In genomic region chr15:69794643-69795461, GRCh38 we compare ENCODE assay signal across 12 cellular contexts.
DNase-seq lines count a peak whose midpoint lies in the region; ATAC-seq and TF ChIP-seq lines count a peak whose summit lies in the region.
"Had no signal": no experiment of that assay in that cellular context is flagged by ENCODE, and none has a peak within 500 bp of the region (broad histone marks: within the 10 kb centered on the region; RNA-seq: fewer than 3 reads in every experiment).

No MANE protein-coding gene starts in this region.

- POLR2A ChIA-PET in SK-N-SH (lab: Yijun Ruan, JAX) = no interaction called here

- H3K4me3 ChIP-seq in SK-N-SH (ENCODE audit: low read depth in 2 of 2, low read length in 1 of 2) = no peak overlapping the region
- no peak overlapping the region for H3K4me3 ChIP-seq in ovary
- H3K4me3 ChIP-seq: SK-N-MC had no signal

- no peak for TF ChIP-seq RAD21 in SK-N-SH (IDR thresholded peaks at IDR 0.05; ENCODE audit: low read length)

- no peaks in the 10 kb centered on the region for H3K9me3 Mint-ChIP-seq in glutamatergic neuron (ENCODE audit: unreplicated experiment)
- no peaks in the 10 kb centered on the region for H3K9me3 Mint-ChIP-seq in activated CD8-positive, alpha-beta memory T cell treated with anti-CD3 and anti-CD28 coated beads, Interleukin-2, amount 10 ng/mL, durations not matched to agents 7 days and 5 days (ENCODE audit: low read depth)

- H2AFZ ChIP-seq in SK-N-SH (ENCODE audit: low read depth) = peak overlapping the region; percentile 63; the same call in 1 of the 2 replicates

- ATAC-seq in activated CD8-positive, alpha-beta memory T cell treated with anti-CD3 and anti-CD28 coated beads, Interleukin-2, amount 10 ng/mL, durations not matched to agents 7 days and 5 days = no peak

- TF ChIP-seq CTCF in SK-N-SH (IDR thresholded peaks at IDR 0.05) = no peak
- no peak for TF ChIP-seq CTCF in ovary (IDR thresholded peaks at IDR 0.05)
- TF ChIP-seq CTCF in glutamatergic neuron (IDR thresholded peaks at IDR 0.05; ENCODE audit: partially characterized antibody, unreplicated experiment) = no peak

- no peaks in the 10 kb centered on the region for H3K27me3 Mint-ChIP-seq in glutamatergic neuron (ENCODE audit: unreplicated experiment)
- H3K27me3 Mint-ChIP-seq in activated CD8-positive, alpha-beta memory T cell treated with anti-CD3 and anti-CD28 coated beads, Interleukin-2, amount 10 ng/mL, durations not matched to agents 7 days and 5 days = peaks cover 4% of the 10 kb centered on the region

- TF ChIP-seq EP300 in SK-N-SH (IDR thresholded peaks at IDR 0.05; ENCODE audit: borderline replicate concordance in 1 of 2, low read depth in 1 of 2, low read length in 1 of 2) (no peak), ovary (IDR thresholded peaks at IDR 0.05) (no peak)

- H3K4me1 ChIP-seq in SK-N-SH (ENCODE audit: control insufficient read depth in 1 of 2, insufficient read depth in 2 of 2, low read depth in 1 of 2, low read length in 1 of 2) (peaks cover 0 to 3% of the 10 kb centered on the region in 2 experiments; a peak in 2 of 4 replicates), ovary (ENCODE audit: insufficient read depth) (peaks cover 14% of the 10 kb centered on the region)

- H3K79me2 ChIP-seq in SK-N-SH (ENCODE audit: insufficient read depth) = no peaks in the 10 kb centered on the region

- H3F3A ChIP-seq in SK-N-SH (replicated peaks; ENCODE audit: insufficient read depth) = peaks cover 5% of the 10 kb centered on the region

- H3K4me2 ChIP-seq in SK-N-SH = peak overlapping the region; percentile 53

- H3K27ac Mint-ChIP-seq in glutamatergic neuron (ENCODE audit: unreplicated experiment) = no peak overlapping the region
- H3K27ac Mint-ChIP-seq in activated CD8-positive, alpha-beta memory T cell treated with anti-CD3 and anti-CD28 coated beads, Interleukin-2, amount 10 ng/mL, durations not matched to agents 7 days and 5 days = no peak overlapping the region
- H3K27ac Mint-ChIP-seq: activated T-helper 1 cell treated with anti-CD3 and anti-CD28 coated beads, Interleukin-12 subunit alpha, Interleukin-12 subunit beta, Interleukin-2, Interleukin-4 antibody, amounts not matched to agents 30 ng/mL and 10 ng/mL and 1 ng/mL, durations not matched to agents 14 hours and 24 hours and 36 hours had no signal

- H3K36me3 Mint-ChIP-seq in glutamatergic neuron (ENCODE audit: unreplicated experiment) = peaks cover 7% of the 10 kb centered on the region
- no peaks in the 10 kb centered on the region for H3K36me3 Mint-ChIP-seq in activated CD8-positive, alpha-beta memory T cell treated with anti-CD3 and anti-CD28 coated beads, Interleukin-2, amount 10 ng/mL, durations not matched to agents 7 days and 5 days
- H3K36me3 Mint-ChIP-seq: CD4-positive, alpha-beta memory T cell had no signal

- H3K9me3 ChIP-seq in SK-N-SH (no peaks in the 10 kb centered on the region), ovary (no peaks in the 10 kb centered on the region)

- H3K36me3 ChIP-seq in SK-N-SH (replicated peaks in 1 of 2; ENCODE audit: control insufficient read depth in 1 of 2, insufficient read depth in 2 of 2, low read length in 1 of 2) (no peaks in the 10 kb centered on the region), ovary (no peaks in the 10 kb centered on the region)

- H3K4me1 Mint-ChIP-seq in glutamatergic neuron (ENCODE audit: low read depth, unreplicated experiment) = no peaks in the 10 kb centered on the region
- H3K4me1 Mint-ChIP-seq in activated CD8-positive, alpha-beta memory T cell treated with anti-CD3 and anti-CD28 coated beads, Interleukin-2, amount 10 ng/mL, durations not matched to agents 7 days and 5 days = no peaks in the 10 kb centered on the region
- H3K4me1 Mint-ChIP-seq: CD4-positive, alpha-beta memory T cell had no signal

- H3K27me3 ChIP-seq in SK-N-SH (ENCODE audit: insufficient read depth) (no peaks in the 10 kb centered on the region), ovary (no peaks in the 10 kb centered on the region)

- no peak for TF ChIP-seq POLR2A in ovary (IDR thresholded peaks at IDR 0.05)

- intact Hi-C loops in ovary (cut with DNase I) = no loop called here

- H3K27ac ChIP-seq in SK-N-SH (ENCODE audit: low read depth in 2 of 2, low read length in 1 of 2) = peak overlapping the region in 1 of 2 experiments; percentile 54; a peak in 2 of 4 replicates
- peak overlapping the region; percentile 16 to 32 for H3K27ac ChIP-seq in ovary
- H3K27ac ChIP-seq: SK-N-MC had no signal

- no peaks in the 10 kb centered on the region for H4K20me1 ChIP-seq in SK-N-SH (ENCODE audit: insufficient read depth)

- H3K4me3 Mint-ChIP-seq in glutamatergic neuron (ENCODE audit: unreplicated experiment) = no peak overlapping the region
- no peak overlapping the region for H3K4me3 Mint-ChIP-seq in activated CD8-positive, alpha-beta memory T cell treated with anti-CD3 and anti-CD28 coated beads, Interleukin-2, amount 10 ng/mL, durations not matched to agents 7 days and 5 days
- H3K4me3 Mint-ChIP-seq: activated T-helper 1 cell treated with anti-CD3 and anti-CD28 coated beads, Interleukin-12 subunit alpha, Interleukin-12 subunit beta, Interleukin-2, Interleukin-4 antibody, amounts not matched to agents 30 ng/mL and 10 ng/mL and 1 ng/mL, durations not matched to agents 14 hours and 24 hours and 36 hours; CD4-positive, alpha-beta memory T cell had no signal

- no peak overlapping the region for H3K9ac ChIP-seq in SK-N-SH

- H3K9me2 ChIP-seq in SK-N-SH = no peaks in the 10 kb centered on the region

- WGBS in SK-N-SH (ENCODE audit: low lambda C conversion rate) = 68% methylated on average over 11 of the region's 11 CpGs
- WGBS in ovary, 3 donors = 37 to 42% (median 42%) methylated on average over 11 of the region's 11 CpGs

- CTCF ChIA-PET in SK-N-SH (lab: Yijun Ruan, JAX) = interaction anchor here (1.1 kb wide), 1 partner anchor 19 kb away, joined by 3 read pairs; no protein-coding TSS in a partner anchor
- CTCF ChIA-PET in activated CD8-positive, alpha-beta memory T cell treated with anti-CD3 and anti-CD28 coated beads, Interleukin-2, amount 10 ng/mL, durations not matched to agents 7 days and 5 days (lab: Charles Lee) = no interaction called here

- DNase-seq in COLO829 (ENCODE audit: low spot score) (peak; percentile 38), SK-N-SH (no peak), foreskin melanocyte (peak; percentile 32), ovary (peak; percentile 62 to 87 (median 70)), Ammon's horn (ENCODE audit: low spot score) (no peak), hippocampal formation (lab: John Stamatoyannopoulos, UW) (no peak), glutamatergic neuron (no peak)
- no peak for DNase-seq in activated CD8-positive, alpha-beta memory T cell treated with anti-CD3 and anti-CD28 coated beads, Interleukin-2, amount 10 ng/mL, durations not matched to agents 7 days and 5 days
- DNase-seq: CD4-positive, alpha-beta memory T cell; NCI-H1417 had no signal

TF ChIP-seq in SK-N-SH, 30 proteins besides CTCF, POLR2A, EP300 and RAD21:
- TF ChIP-seq GABPA (IDR thresholded peaks at IDR 0.05; ENCODE audit: low read depth) = 0 out of 2 replicates have a peak, but pooled peaks have one; percentile 18
- no peak for TF ChIP-seq MXI1 (IDR thresholded peaks at IDR 0.05; ENCODE audit: low read depth, low read length)

Comparison
In these comparisons a context has a peak if more than half of its experiments do, and no peak if none do; other contexts are left out.
1. DNase-seq: peak in COLO829 (single experiment), foreskin melanocyte (single experiment) and ovary (5 of 5); none in SK-N-SH (single experiment), Ammon's horn (single experiment), hippocampal formation (0 of 2), glutamatergic neuron (single experiment) and activated CD8-positive, alpha-beta memory T cell treated with anti-CD3 and anti-CD28 coated beads, Interleukin-2, amount 10 ng/mL, durations not matched to agents 7 days and 5 days (single experiment).